Comparison of ENCODE assay signal across 8 cellular contexts in genomic region chrX:69618803-69619202, GRCh38. TPM values are rescaled to one million over a fixed set of nuclear protein-coding genes. Genes with fewer than 3 reads are reported as not detected.
DNase-seq lines count a peak whose midpoint lies in the region; ATAC-seq, FAIRE-seq and TF ChIP-seq lines count a peak whose summit lies in the region.

No MANE protein-coding gene starts in this region.

- BruUV-seq in OCI-LY7 (replicated peaks; lab: Mats Ljungman, UMichigan): no TSS peak

- no peak for ATAC-seq in left ventricle myocardium superior
- ATAC-seq in GM21717 (IDR thresholded peaks at IDR 0.05; ENCODE audit: unreplicated experiment): no peak

- CTCF ChIA-PET in OCI-LY7 (lab: Charles Lee; ENCODE audit: unreplicated experiment): no interaction called here

- no peak overlapping the region for H3K27ac ChIP-seq in left ventricle myocardium inferior (replicated peaks)
- H3K27ac ChIP-seq in OCI-LY7 (ENCODE audit: low read depth, low read length, poor library complexity, severe bottlenecking): no peak overlapping the region
- no peak overlapping the region for H3K27ac ChIP-seq in dorsolateral prefrontal cortex
- no peak overlapping the region for H3K27ac ChIP-seq in prostate gland

- no peak for FAIRE-seq in GM12892 (lab: Jason Lieb, UNC)

- peak overlapping the region; percentile 41 for H3K4me2 ChIP-seq in OCI-LY7 (ENCODE audit: low read length)

- no peak for DNase-seq in left ventricle myocardium inferior
- DNase-seq in left ventricle myocardium superior: no peak
- peak; percentile 56 for DNase-seq in OCI-LY7 (ENCODE audit: low spot score)
- DNase-seq in dorsolateral prefrontal cortex: peak in 2 of 10 donors; percentile 11 to 23
- peak; percentile 4 for DNase-seq in prostate gland (ENCODE audit: low spot score)
- DNase-seq in SIG-M5 (lab: John Stamatoyannopoulos, UW): no peak
- DNase-seq in GM12892 (ENCODE audit: insufficient read length): no peak

- H3K79me2 ChIP-seq in OCI-LY7 (ENCODE audit: insufficient read depth, low read depth, low read length): no peaks in the 10 kb centered on the region

- intact Hi-C loops in left ventricle myocardium inferior (cut with micrococcal nuclease): no loop called here
- intact Hi-C loops in left ventricle myocardium superior (cut with micrococcal nuclease): loop anchor here (10.0 kb wide), 1 partner anchor 406 kb away; no protein-coding TSS in a partner anchor
- intact Hi-C loops in OCI-LY7 (cut with micrococcal nuclease; ENCODE audit: unreplicated experiment): loop anchor here (1.0 to 5.0 kb wide), 3 partner anchors 81 to 513 kb away; partner anchors contain the start of gene IGBP1
- intact Hi-C loops in dorsolateral prefrontal cortex (cut with DNase I): loop anchor here (5.0 to 10.0 kb wide), 5 partner anchors 82 to 416 kb away; partner anchors contain the start of gene NALF2 (in 1 of the 2)
- intact Hi-C loops in prostate gland (cut with DNase I): no loop called here

- H3K4me3 ChIP-seq in left ventricle myocardium inferior: no peak overlapping the region
- H3K4me3 ChIP-seq in OCI-LY7 (ENCODE audit: low read depth, low read length, poor library complexity, severe bottlenecking): no peak overlapping the region
- H3K4me3 ChIP-seq in dorsolateral prefrontal cortex: no peak overlapping the region
- no peak overlapping the region for H3K4me3 ChIP-seq in prostate gland

- no peaks in the 10 kb centered on the region for H4K20me1 ChIP-seq in OCI-LY7 (ENCODE audit: insufficient read depth, low read length)

- no peaks in the 10 kb centered on the region for H3K9me3 ChIP-seq in left ventricle myocardium inferior (replicated peaks)
- no peaks in the 10 kb centered on the region for H3K9me3 ChIP-seq in OCI-LY7 (ENCODE audit: low read length)
- no peaks in the 10 kb centered on the region for H3K9me3 ChIP-seq in prostate gland

- H3K27me3 ChIP-seq in left ventricle myocardium inferior (ENCODE audit: low read depth): no peaks in the 10 kb centered on the region
- peaks cover 0 to 91% (median 30%) of the 10 kb centered on the region in 45 donors for H3K27me3 ChIP-seq in dorsolateral prefrontal cortex
- H3K27me3 ChIP-seq in prostate gland (replicated peaks; ENCODE audit: insufficient read depth): no peaks in the 10 kb centered on the region

- H3K9me2 ChIP-seq in OCI-LY7 (ENCODE audit: insufficient read depth, low read length): no peaks in the 10 kb centered on the region

- H2AFZ ChIP-seq in OCI-LY7 (ENCODE audit: low read length): peak overlapping the region; percentile 55; the same call in 1 of the 2 replicates

- H3K36me3 ChIP-seq in left ventricle myocardium inferior: no peaks in the 10 kb centered on the region
- H3K36me3 ChIP-seq in OCI-LY7 (ENCODE audit: insufficient read depth, low read length): no peaks in the 10 kb centered on the region
- no peaks in the 10 kb centered on the region for H3K36me3 ChIP-seq in prostate gland

- TF ChIP-seq CTCF in left ventricle myocardium inferior (IDR thresholded peaks at IDR 0.05; ENCODE audit: borderline replicate concordance) (peak; percentile 58), OCI-LY7 (conservative IDR thresholded peaks at IDR 0.05; ENCODE audit: low read length) (peak; percentile 77), dorsolateral prefrontal cortex (IDR thresholded peaks at IDR 0.05 in 54 of 56, conservative IDR thresholded peaks at IDR 0.05 in 2 of 56; ENCODE audit: low read depth in 1 of 56, partially characterized antibody in 56 of 56) (peak in 52 of 56 donors; percentile 21 to 71 (median 58)), prostate gland (IDR thresholded peaks at IDR 0.05) (peak in 2 of 4 experiments; percentile 42 to 56)

- H3K4me1 ChIP-seq in left ventricle myocardium inferior: peaks cover 12% of the 10 kb centered on the region
- H3K4me1 ChIP-seq in OCI-LY7 (ENCODE audit: insufficient read depth, low read length, poor library complexity, severe bottlenecking): peaks cover 12% of the 10 kb centered on the region
- no peaks in the 10 kb centered on the region for H3K4me1 ChIP-seq in prostate gland (replicated peaks)

- POLR2A ChIA-PET in OCI-LY7 (lab: Charles Lee): interaction anchor here (1.8 kb wide), 1 partner anchor 10 kb away, joined by 7 read pairs; no protein-coding TSS in a partner anchor

- 5% methylated on average over 1 of the region's 1 CpG for WGBS in prostate gland

- no peak for TF ChIP-seq POLR2A in prostate gland (IDR thresholded peaks at IDR 0.05)
- no peak for TF ChIP-seq POLR2A in GM12892 (IDR thresholded peaks at IDR 0.05; ENCODE audit: low read depth, low read length)

RNA-seq across cellular contexts. Expression of gene EDA, which starts 2.9 kb away (rescaled TPM):
- total RNA-seq in left ventricle myocardium inferior (7.3 TPM), left ventricle myocardium superior (12.8 TPM), OCI-LY7 (2022) (3.2 and 3.9 TPM in 2 replicates), dorsolateral prefrontal cortex (1 to 10 TPM in 119 of 120 experiments, under 1 TPM in 1; 0.97 to 7.8 (median 3.6) TPM), prostate gland (10 to 100 TPM in 1 of 2 donors, 1 to 10 TPM in 1; 8.1 to 10.1 TPM)
- total RNA-seq in OCI-LY7 (2014; rRNA removed; shearing (Covaris generic)): 1.2 and 1.8 TPM in 2 replicates
- polyA plus RNA-seq in GM12892 (2012; ENCODE audit: missing spikeins): not detected

Comparison
In these comparisons a context has a peak if more than half of its experiments do, and no peak if none do; other contexts are left out.
1. intact Hi-C loops: an anchor here in left ventricle myocardium superior (10.0 kb wide), OCI-LY7 (1.0 to 5.0 kb wide) and dorsolateral prefrontal cortex (5.0 to 10.0 kb wide); none called in left ventricle myocardium inferior and prostate gland.
2. DNase-seq: peak in OCI-LY7 (single experiment) and prostate gland (single experiment); none in left ventricle myocardium inferior (single experiment), left ventricle myocardium superior (single experiment), SIG-M5 (single experiment) and GM12892 (single experiment).